Comparison of ENCODE assay signal across 2 cellular contexts in the genomic region with DNA sequence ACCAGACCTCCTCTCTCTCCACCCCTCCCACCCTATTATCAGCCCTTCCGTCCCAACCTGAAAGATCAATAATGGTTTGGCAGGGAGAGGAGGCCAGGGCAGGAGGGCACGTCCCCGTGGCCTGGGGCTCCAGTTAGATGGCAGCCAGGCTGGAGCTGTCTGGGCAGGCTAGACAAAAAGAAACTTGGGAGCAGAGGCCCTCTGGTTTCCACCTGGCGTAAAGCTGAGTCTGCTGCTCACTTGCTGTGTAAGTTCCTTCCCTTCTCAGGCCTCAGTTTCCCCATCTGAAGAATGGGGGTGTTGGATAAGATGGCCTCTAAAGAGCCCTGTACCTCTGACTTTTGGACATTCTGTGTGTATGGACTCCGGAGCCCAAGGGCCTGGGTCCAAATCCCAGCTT.
TF ChIP-seq lines count a peak whose summit lies in the region.

No MANE protein-coding gene starts in this region.

TF ChIP-seq in A549, 52 proteins besides CTCF, POLR2A, EP300 and RAD21:
- TF ChIP-seq ZNF302 (CRISPR knock-in tag; IDR thresholded peaks at IDR 0.05) (no peak), KDM5A (IDR thresholded peaks at IDR 0.05) (no peak), RCOR1 (IDR thresholded peaks at IDR 0.05; ENCODE audit: low read depth, low read length) (no peak), POLR2AphosphoS2 (conservative IDR thresholded peaks at IDR 0.05; ENCODE audit: low read length) (no peak), FOXS1 (CRISPR knock-in tag; IDR thresholded peaks at IDR 0.05) (no peak), EHF (CRISPR knock-in tag; IDR thresholded peaks at IDR 0.05) (no peak), CEBPB (IDR thresholded peaks at IDR 0.05) (no peak), HOXB13 (CRISPR knock-in tag; IDR thresholded peaks at IDR 0.05; ENCODE audit: low read depth) (no peak), FOSB (CRISPR knock-in tag; IDR thresholded peaks at IDR 0.05) (no peak), TFCP2L1 (CRISPR knock-in tag; IDR thresholded peaks at IDR 0.05) (no peak), CHD2 (IDR thresholded peaks at IDR 0.05; ENCODE audit: low read length, partially characterized antibody) (no peak), FOSL2 (IDR thresholded peaks at IDR 0.05) (no peak), FOSL2 (CRISPR knock-in tag; IDR thresholded peaks at IDR 0.05) (no peak)
- TF ChIP-seq, protein P1, sequence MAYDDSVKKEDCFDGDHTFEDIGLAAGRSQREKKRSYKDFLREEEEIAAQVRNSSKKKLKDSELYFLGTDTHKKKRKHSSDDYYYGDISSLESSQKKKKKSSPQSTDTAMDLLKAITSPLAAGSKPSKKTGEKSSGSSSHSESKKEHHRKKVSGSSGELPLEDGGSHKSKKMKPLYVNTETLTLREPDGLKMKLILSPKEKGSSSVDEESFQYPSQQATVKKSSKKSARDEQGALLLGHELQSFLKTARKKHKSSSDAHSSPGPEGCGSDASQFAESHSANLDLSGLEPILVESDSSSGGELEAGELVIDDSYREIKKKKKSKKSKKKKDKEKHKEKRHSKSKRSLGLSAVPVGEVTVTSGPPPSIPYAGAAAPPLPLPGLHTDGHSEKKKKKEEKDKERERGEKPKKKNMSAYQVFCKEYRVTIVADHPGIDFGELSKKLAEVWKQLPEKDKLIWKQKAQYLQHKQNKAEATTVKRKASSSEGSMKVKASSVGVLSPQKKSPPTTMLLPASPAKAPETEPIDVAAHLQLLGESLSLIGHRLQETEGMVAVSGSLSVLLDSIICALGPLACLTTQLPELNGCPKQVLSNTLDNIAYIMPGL (CRISPR knock-in tag; IDR thresholded peaks at IDR 0.05; ENCODE audit: borderline replicate concordance): no peak
- TF ChIP-seq, protein P2, sequence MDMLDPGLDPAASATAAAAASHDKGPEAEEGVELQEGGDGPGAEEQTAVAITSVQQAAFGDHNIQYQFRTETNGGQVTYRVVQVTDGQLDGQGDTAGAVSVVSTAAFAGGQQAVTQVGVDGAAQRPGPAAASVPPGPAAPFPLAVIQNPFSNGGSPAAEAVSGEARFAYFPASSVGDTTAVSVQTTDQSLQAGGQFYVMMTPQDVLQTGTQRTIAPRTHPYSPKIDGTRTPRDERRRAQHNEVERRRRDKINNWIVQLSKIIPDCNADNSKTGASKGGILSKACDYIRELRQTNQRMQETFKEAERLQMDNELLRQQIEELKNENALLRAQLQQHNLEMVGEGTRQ (IDR thresholded peaks at IDR 0.05): no peak
- TF ChIP-seq, protein P3, sequence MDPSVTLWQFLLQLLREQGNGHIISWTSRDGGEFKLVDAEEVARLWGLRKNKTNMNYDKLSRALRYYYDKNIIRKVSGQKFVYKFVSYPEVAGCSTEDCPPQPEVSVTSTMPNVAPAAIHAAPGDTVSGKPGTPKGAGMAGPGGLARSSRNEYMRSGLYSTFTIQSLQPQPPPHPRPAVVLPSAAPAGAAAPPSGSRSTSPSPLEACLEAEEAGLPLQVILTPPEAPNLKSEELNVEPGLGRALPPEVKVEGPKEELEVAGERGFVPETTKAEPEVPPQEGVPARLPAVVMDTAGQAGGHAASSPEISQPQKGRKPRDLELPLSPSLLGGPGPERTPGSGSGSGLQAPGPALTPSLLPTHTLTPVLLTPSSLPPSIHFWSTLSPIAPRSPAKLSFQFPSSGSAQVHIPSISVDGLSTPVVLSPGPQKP (IDR thresholded peaks at IDR 0.05; ENCODE audit: low read depth, low read length): no peak
- TF ChIP-seq, protein P4, sequence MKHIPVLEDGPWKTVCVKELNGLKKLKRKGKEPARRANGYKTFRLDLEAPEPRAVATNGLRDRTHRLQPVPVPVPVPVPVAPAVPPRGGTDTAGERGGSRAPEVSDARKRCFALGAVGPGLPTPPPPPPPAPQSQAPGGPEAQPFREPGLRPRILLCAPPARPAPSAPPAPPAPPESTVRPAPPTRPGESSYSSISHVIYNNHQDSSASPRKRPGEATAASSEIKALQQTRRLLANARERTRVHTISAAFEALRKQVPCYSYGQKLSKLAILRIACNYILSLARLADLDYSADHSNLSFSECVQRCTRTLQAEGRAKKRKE (CRISPR knock-in tag; IDR thresholded peaks at IDR 0.05; ENCODE audit: low read depth): no peak

TF ChIP-seq in HepG2, 621 proteins besides CTCF, POLR2A, EP300 and RAD21:
- TF ChIP-seq ZNF446 (CRISPR knock-in tag; IDR thresholded peaks at IDR 0.05) (no peak), ZNF629 (CRISPR knock-in tag; conservative IDR thresholded peaks at IDR 0.05) (peak; percentile 64)
